ENCODE assay signal across 23 cellular contexts in genomic region chr4:60718874-60719273, GRCh38.
"Had no signal": no experiment of that assay in that cellular context is flagged by ENCODE, and none has a peak within 500 bp of the region (broad histone marks: within the 10 kb centered on the region; RNA-seq: fewer than 3 reads in every experiment).

No MANE protein-coding gene starts in this region.

- FAIRE-seq: endothelial cell of umbilical vein, islet of Langerhans, keratinocyte had no signal

- H3K4me3 Mint-ChIP-seq: mesothelial cell of epicardium, naive B cell had no signal

- H3K27me3 ChIP-seq: dorsolateral prefrontal cortex, esophagus muscularis mucosa, foreskin keratinocyte, gastrocnemius medialis, heart right ventricle, left lung had no signal

- H3K4me1 Mint-ChIP-seq: naive B cell had no signal

- H3K36me3 ChIP-seq: esophagus muscularis mucosa, gastrocnemius medialis, heart right ventricle, left lung, lower lobe of right lung had no signal

- H3K4me1 ChIP-seq: esophagus muscularis mucosa, foreskin keratinocyte, gastrocnemius medialis, heart right ventricle, left lung, lower lobe of right lung had no signal

- ATAC-seq: foreskin keratinocyte, gastrocnemius medialis, heart right ventricle, left cardiac atrium, left lung, left ventricle myocardium superior, lower lobe of right lung, mucosa of descending colon had no signal

- H3K27ac ChIP-seq: coronary artery, dorsolateral prefrontal cortex, esophagus muscularis mucosa, foreskin keratinocyte, gastrocnemius medialis, heart right ventricle, left lung, lower lobe of right lung had no signal

- DNase-seq: dermis blood vessel endothelial cell; dorsolateral prefrontal cortex; effector CD4-positive, alpha-beta T cell; effector memory CD4-positive, alpha-beta T cell; foreskin keratinocyte; gastrocnemius medialis; glutamatergic neuron; head of caudate nucleus; heart right ventricle; hippocampal formation; left cardiac atrium; left lung; left ventricle myocardium superior; lower lobe of right lung; mesenchymal stem cell; mucosa of descending colon; naive B cell had no signal

- H3K4me3 ChIP-seq: coronary artery, dorsolateral prefrontal cortex, esophagus muscularis mucosa, gastrocnemius medialis, heart right ventricle, left lung, lower lobe of right lung, mucosa of descending colon had no signal

- H3K36me3 Mint-ChIP-seq: mesothelial cell of epicardium, naive B cell had no signal

- H3K9me3 ChIP-seq: esophagus muscularis mucosa, gastrocnemius medialis, heart right ventricle, left lung, lower lobe of right lung had no signal

- H3K27me3 Mint-ChIP-seq: naive B cell had no signal

- H3K27ac Mint-ChIP-seq: mesothelial cell of epicardium, naive B cell had no signal
